ENCODE assay signal across 8 cellular contexts in genomic region chr3:43091481-43091880, GRCh38.
"Had no signal": no experiment of that assay in that cellular context is flagged by ENCODE, and none has a peak within 500 bp of the region (broad histone marks: within the 10 kb centered on the region; RNA-seq: fewer than 3 reads in every experiment).

No MANE protein-coding gene starts in this region.

- H3K27ac Mint-ChIP-seq: HFFc6 had no signal

- FAIRE-seq: HTR-8/SVneo had no signal

- H3K4me3 ChIP-seq: GM23248, HAP-1 had no signal

- H3K9me3 ChIP-seq: HAP-1 had no signal

- DNase-seq: GM23248, GOT3, H7, HFFc6, IMR-90 had no signal

- H3K27ac ChIP-seq: GM23248 had no signal

- ATAC-seq: HCT116 had no signal

- H3K36me3 ChIP-seq: HAP-1 had no signal

- H3K4me3 Mint-ChIP-seq: HFFc6 had no signal

- H3K4me1 ChIP-seq: HAP-1 had no signal

- H3K9me3 Mint-ChIP-seq: HFFc6 had no signal
